In genomic region chr5:10708189-10708944, GRCh38 we compare ENCODE assay signal across 21 cellular contexts.
"Had no signal": no experiment of that assay in that cellular context is flagged by ENCODE, and none has a peak within 500 bp of the region (broad histone marks: within the 10 kb centered on the region; RNA-seq: fewer than 3 reads in every experiment).

No MANE protein-coding gene starts in this region.

- H3K9me3 Mint-ChIP-seq: naive thymus-derived CD4-positive, alpha-beta T cell; T-helper 2 cell treated with Interferon-gamma antibody and Interleukin-4, amounts not matched to agents 5 μg/mL and 100 μg/mL, for 36 hours had no signal

- H3K27me3 ChIP-seq: foreskin keratinocyte, left lung, neural progenitor cell, upper lobe of left lung had no signal

- H3K36me3 Mint-ChIP-seq: activated naive CD8-positive, alpha-beta T cell had no signal

- DNase-seq: activated CD4-positive, alpha-beta T cell treated with anti-CD3 and anti-CD28 coated beads, Interleukin-2, amount 50 U/mL, for 1 hour; activated CD4-positive, CD25-positive, alpha-beta regulatory T cell treated with anti-CD3 and anti-CD28 coated beads, Interleukin-2, amount 50 U/mL, for 72 hours; activated T-cell treated with anti-CD3 and anti-CD28 coated beads, Interleukin-2, amount 50 U/mL, for 1 hour; amniotic stem cell; effector CD4-positive, alpha-beta T cell; kidney glomerular epithelial cell; left lung; naive thymus-derived CD4-positive, alpha-beta T cell; stimulated activated CD4-positive, alpha-beta T cell treated with anti-CD3 and anti-CD28 coated beads, Interleukin-4, amount 100 ng/mL, for 1 hour; stimulated activated naive CD4-positive, alpha-beta T cell treated with Interleukin-2 at 50 U/mL for 16 hours; WERI-Rb-1 had no signal

- H3K27ac ChIP-seq: foreskin keratinocyte, left lung, neural progenitor cell, thoracic aorta, upper lobe of left lung, WERI-Rb-1 had no signal

- H3K27me3 Mint-ChIP-seq: activated naive CD8-positive, alpha-beta T cell; naive thymus-derived CD4-positive, alpha-beta T cell; progenitor cell of endocrine pancreas had no signal

- H3K4me2 ChIP-seq: neural progenitor cell had no signal

- H2AFZ ChIP-seq: neural progenitor cell had no signal

- H3K9ac ChIP-seq: neural progenitor cell had no signal

- ATAC-seq: foreskin keratinocyte; left lung; naive thymus-derived CD4-positive, alpha-beta T cell had no signal

- H3K4me3 ChIP-seq: left lung, lung, neural progenitor cell, thoracic aorta, upper lobe of left lung had no signal

- FAIRE-seq: endometrium, TTC549 had no signal

- H3K36me3 ChIP-seq: neural progenitor cell, thoracic aorta had no signal

- H3K4me1 ChIP-seq: neural progenitor cell had no signal

- H3K4me3 Mint-ChIP-seq: activated naive CD8-positive, alpha-beta T cell; naive thymus-derived CD4-positive, alpha-beta T cell; neural progenitor cell; T-helper 2 cell treated with Interferon-gamma antibody and Interleukin-4, amounts not matched to agents 5 μg/mL and 100 μg/mL, for 36 hours had no signal

- H3K9me3 ChIP-seq: left lung, thoracic aorta, upper lobe of left lung had no signal

- H3K27ac Mint-ChIP-seq: activated naive CD8-positive, alpha-beta T cell; neural progenitor cell; progenitor cell of endocrine pancreas; T-helper 2 cell treated with Interferon-gamma antibody and Interleukin-4, amounts not matched to agents 5 μg/mL and 100 μg/mL, for 36 hours had no signal
